In the genomic region with DNA sequence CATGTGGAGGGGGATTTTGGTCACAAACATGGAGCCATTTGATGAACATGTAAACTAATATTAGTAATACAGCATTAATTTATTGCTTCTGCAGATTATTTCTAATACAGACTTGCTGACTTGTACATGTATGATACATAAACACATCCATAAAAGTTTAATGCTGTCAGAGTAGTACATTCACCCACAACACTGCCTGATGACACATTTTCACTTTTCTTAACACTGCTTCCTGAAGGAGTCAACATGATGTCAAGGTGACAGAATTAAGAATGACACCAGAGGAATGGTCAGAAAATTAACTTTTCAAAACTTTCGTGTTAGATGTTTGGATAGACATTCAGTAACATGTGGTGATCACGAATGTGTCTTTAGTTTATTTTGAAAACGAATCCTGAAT, we compare ENCODE assay signal across 15 cellular contexts.
DNase-seq lines count a peak whose midpoint lies in the region; ATAC-seq, FAIRE-seq and TF ChIP-seq lines count a peak whose summit lies in the region.
"Had no signal": no experiment of that assay in that cellular context is flagged by ENCODE, and none has a peak within 500 bp of the region (broad histone marks: within the 10 kb centered on the region; RNA-seq: fewer than 3 reads in every experiment).

No MANE protein-coding gene starts in this region.

- DNase-seq in GM12878 (ENCODE audit: low read depth, low spot score) (no peak), GM10266 (ENCODE audit: extremely low spot score) (no peak), nucleus accumbens (lab: John Stamatoyannopoulos, UW) (no peak), NCI-H2107 treated with DMSO at 0.1 percent for 48 hours (lab: John Stamatoyannopoulos, UW; ENCODE audit: unreplicated experiment) (no peak), Right ventricle myocardium inferior (ENCODE audit: missing footprints) (no peak)
- DNase-seq: BE2C; Caco-2; CD8-positive, alpha-beta memory T cell had no signal

- no TSS peak for BruUV-seq in GM12878 (replicated peaks; lab: Mats Ljungman, UMichigan)

- H3K27me3 ChIP-seq in BLaER1 treated with 17β-estradiol and CSF1 and Interleukin-3, amounts not matched to agents 10 nM and 100 nM, result no peaks in the 10 kb centered on the region
- H3K27me3 ChIP-seq in Loucy (ENCODE audit: insufficient read depth, low read length, poor library complexity, severe bottlenecking), result no peaks in the 10 kb centered on the region
- no peaks in the 10 kb centered on the region; a peak in 1 of 4 replicates for H3K27me3 ChIP-seq in GM12878 (replicated peaks in 1 of 2; ENCODE audit: control insufficient read depth in 2 of 2, insufficient read depth in 2 of 2, low read length in 1 of 2)
- H3K27me3 ChIP-seq: BE2C had no signal

- H4K20me1 ChIP-seq in BLaER1 treated with 17β-estradiol and CSF1 and Interleukin-3, amounts not matched to agents 10 nM and 100 nM, result no peaks in the 10 kb centered on the region
- H4K20me1 ChIP-seq in Loucy (ENCODE audit: insufficient read depth, low read length, poor library complexity, severe bottlenecking), result no peaks in the 10 kb centered on the region
- H4K20me1 ChIP-seq in GM12878 (ENCODE audit: control insufficient read depth, insufficient read depth), result no peaks in the 10 kb centered on the region

- H2AFZ ChIP-seq in Loucy (ENCODE audit: low read length) (peak overlapping the region; percentile 52; the same call in 1 of the 2 replicates), GM12878 (ENCODE audit: control insufficient read depth, low read depth, low read length) (no peak overlapping the region)

- in situ Hi-C loops in GM12878 (cut with MboI), result no loop called here

- peaks cover 0 to 5% (median 0%) of the 10 kb centered on the region in 11 experiments; a peak in 2 of 22 replicates for H3K36me3 ChIP-seq in BLaER1 treated with 17β-estradiol and CSF1 and Interleukin-3, amounts not matched to agents 10 nM and 100 nM
- H3K36me3 ChIP-seq in Loucy (ENCODE audit: insufficient read depth, low read length), result no peaks in the 10 kb centered on the region
- no peaks in the 10 kb centered on the region for H3K36me3 ChIP-seq in GM12878 (ENCODE audit: control insufficient read depth in 2 of 2, insufficient read depth in 2 of 2, low read length in 1 of 2)
- H3K36me3 ChIP-seq: BE2C, HAP-1 had no signal

- peaks cover 26 to 77% (median 70%) of the 10 kb centered on the region in 10 experiments for H3K4me1 ChIP-seq in BLaER1 treated with 17β-estradiol and CSF1 and Interleukin-3, amounts not matched to agents 10 nM and 100 nM
- H3K4me1 ChIP-seq in Loucy (ENCODE audit: insufficient read depth, low read length, poor library complexity, severe bottlenecking), result peaks cover 49% of the 10 kb centered on the region
- peaks cover 15% of the 10 kb centered on the region for H3K4me1 ChIP-seq in GM12878 (ENCODE audit: control insufficient read depth, insufficient read depth, low read length)
- H3K4me1 ChIP-seq: BE2C, Caco-2, HAP-1 had no signal

- H3K4me2 ChIP-seq in BLaER1 treated with 17β-estradiol and CSF1 and Interleukin-3, amounts not matched to agents 10 nM and 100 nM, result peak overlapping the region in 9 of 11 experiments; percentile 70 to 91 (median 81); a peak in 18 of 22 replicates
- H3K4me2 ChIP-seq in Loucy (ENCODE audit: low read depth, low read length, poor library complexity, severe bottlenecking) (peak overlapping the region; percentile 4), GM12878 (ENCODE audit: control insufficient read depth, insufficient read depth) (no peak overlapping the region)

- SMC1A ChIA-PET in GM12878 (lab: Charles Lee; ENCODE audit: uncharacterized antibody, unreplicated experiment), result interaction anchor here (2.2 kb wide), 1 partner anchor 11 kb away, joined by 8 read pairs; no protein-coding TSS in a partner anchor

- peak; percentile 61 for FAIRE-seq in GM12878 (lab: Jason Lieb, UNC)
- FAIRE-seq: A204.1, GM12892, H1 had no signal

- TF ChIP-seq CTCF in Loucy (conservative IDR thresholded peaks at IDR 0.05; ENCODE audit: low read length) (no peak), GM12878 (IDR thresholded peaks at IDR 0.05 in 2 of 3, conservative IDR thresholded peaks at IDR 0.05 in 1 of 3; ENCODE audit: control insufficient read depth in 2 of 3, extremely low read depth in 1 of 3, insufficient read depth in 1 of 3, low read depth in 3 of 3, low read length in 3 of 3) (no peak), GM10266 (IDR thresholded peaks at IDR 0.05; ENCODE audit: control insufficient read depth, insufficient read depth, low read depth, missing control alignments) (no peak)

- POLR2A ChIA-PET in GM12878 (lab: Charles Lee), result interaction anchor here (0.7 kb wide), 1 partner anchor 11 kb away, joined by 3 read pairs; no protein-coding TSS in a partner anchor

- peak overlapping the region in 8 of 11 experiments; percentile 89 to 96 (median 94); a peak in 15 of 22 replicates for H3K27ac ChIP-seq in BLaER1 treated with 17β-estradiol and CSF1 and Interleukin-3, amounts not matched to agents 10 nM and 100 nM
- no peak overlapping the region for H3K27ac ChIP-seq in GM12878 (ENCODE audit: control insufficient read depth, insufficient read depth)
- H3K27ac ChIP-seq: HL-60 had no signal

- H3F3A ChIP-seq in Loucy (ENCODE audit: low read depth), result peaks cover 6% of the 10 kb centered on the region; the same call in 1 of the 2 replicates

- H3K9ac ChIP-seq in BLaER1 treated with 17β-estradiol and CSF1 and Interleukin-3, amounts not matched to agents 10 nM and 100 nM, result peak overlapping the region in 1 of 11 experiments; percentile 81; a peak in 2 of 22 replicates
- no peak overlapping the region for H3K9ac ChIP-seq in Loucy (ENCODE audit: low read depth, low read length, poor library complexity, severe bottlenecking)
- no peak overlapping the region for H3K9ac ChIP-seq in GM12878 (ENCODE audit: control insufficient read depth, insufficient read depth, low read length)

- 7% methylated on average over 3 of the region's 3 CpGs for WGBS in GM12878 (ENCODE audit: insufficient coverage, insufficient replicate concordance, low lambda C conversion rate, missing lambda C conversion rate)

- no peak for TF ChIP-seq POLR2A in GM12878 (IDR thresholded peaks at IDR 0.05; ENCODE audit: low read depth, low read length)

- RAD21 ChIA-PET in GM12878 (lab: Charles Lee; ENCODE audit: unreplicated experiment), result no interaction called here

- no peak for ATAC-seq in GM12878
- ATAC-seq in Right ventricle myocardium inferior, result no peak

- no peaks in the 10 kb centered on the region for H3K9me2 ChIP-seq in Loucy (replicated peaks; ENCODE audit: low read depth, low read length)

- H3K79me2 ChIP-seq in Loucy (ENCODE audit: insufficient read depth, low read length), result no peaks in the 10 kb centered on the region
- no peaks in the 10 kb centered on the region for H3K79me2 ChIP-seq in GM12878 (ENCODE audit: control insufficient read depth, insufficient read depth, low read length)

- intact Hi-C loops in GM12878 (cut with micrococcal nuclease; ENCODE audit: unreplicated experiment), result no loop called here
- intact Hi-C loops in Right ventricle myocardium inferior (cut with DNase I), result no loop called here

- no peak for TF ChIP-seq EP300 in GM12878 (IDR thresholded peaks at IDR 0.05; ENCODE audit: borderline replicate concordance in 1 of 2, control insufficient read depth in 1 of 2, low read depth in 2 of 2, low read length in 2 of 2)

- H3K4me3 ChIP-seq in BLaER1 treated with 17β-estradiol and CSF1 and Interleukin-3, amounts not matched to agents 10 nM and 100 nM, result no peak overlapping the region
- H3K4me3 ChIP-seq in Loucy (ENCODE audit: low read length, poor library complexity, severe bottlenecking) (no peak overlapping the region), GM12878 (no peak overlapping the region)
- H3K4me3 ChIP-seq: HAP-1 had no signal

- peaks cover 0 to 29% (median 14%) of the 10 kb centered on the region in 11 experiments; a peak in 11 of 22 replicates for H3K9me3 ChIP-seq in BLaER1 treated with 17β-estradiol and CSF1 and Interleukin-3, amounts not matched to agents 10 nM and 100 nM (replicated peaks in 1 of 11)
- H3K9me3 ChIP-seq in Loucy (ENCODE audit: insufficient read depth, low read depth, low read length) (no peaks in the 10 kb centered on the region), GM12878 (replicated peaks; ENCODE audit: control insufficient read depth, insufficient read depth, low read length) (no peaks in the 10 kb centered on the region)
- H3K9me3 ChIP-seq: BE2C, Caco-2, HAP-1 had no signal

- no peak for TF ChIP-seq RAD21 in GM12878 (IDR thresholded peaks at IDR 0.05; ENCODE audit: insufficient read depth, low read depth, low read length)

- CTCF ChIA-PET in GM12878 (lab: Yijun Ruan, JAX), result interaction anchor here (0.7 kb wide), 1 partner anchor 10 kb away, joined by 3 read pairs; no protein-coding TSS in a partner anchor

TF ChIP-seq in GM12878, 131 proteins besides CTCF, POLR2A, EP300 and RAD21:
- TF ChIP-seq POLR2AphosphoS5 (IDR thresholded peaks at IDR 0.05; ENCODE audit: low read length) (no peak), JUNB (IDR thresholded peaks at IDR 0.05) (no peak), SREBF1 (IDR thresholded peaks at IDR 0.05; ENCODE audit: low read length) (no peak)
